ENCODE assay signal across 19 cellular contexts in the genomic region with DNA sequence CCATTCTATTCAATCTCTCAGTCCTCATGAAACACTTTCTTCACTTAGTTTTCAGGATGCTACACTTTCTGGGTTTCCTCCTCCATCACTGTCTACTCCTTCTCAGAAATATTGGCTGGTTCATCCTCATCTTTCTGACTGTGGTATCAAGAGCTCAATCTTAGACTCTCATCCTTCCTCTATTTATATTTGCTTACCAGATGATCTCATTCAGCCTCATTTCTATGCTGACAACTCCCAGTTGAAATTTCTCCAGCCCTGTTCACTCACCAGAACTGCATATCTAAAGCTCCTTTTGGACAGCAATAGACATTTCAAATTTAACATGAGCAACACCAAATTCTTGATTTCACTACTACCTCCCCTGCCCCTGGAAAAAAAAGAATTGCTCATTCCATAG. TPM values are rescaled to one million over a fixed set of nuclear protein-coding genes. Genes with fewer than 3 reads are reported as not detected.
DNase-seq lines count a peak whose midpoint lies in the region.
"Had no signal": no experiment of that assay in that cellular context is flagged by ENCODE, and none has a peak within 500 bp of the region (broad histone marks: within the 10 kb centered on the region; RNA-seq: fewer than 3 reads in every experiment).

No MANE protein-coding gene starts in this region.

- no peak overlapping the region for H4K91ac ChIP-seq in mesenchymal stem cell (ENCODE audit: low read length)

- H3K4me3 ChIP-seq in SJSA1 (no peak overlapping the region), mesenchymal stem cell (ENCODE audit: insufficient read depth in 1 of 2, low read depth in 1 of 2, low read length in 2 of 2) (no peak overlapping the region)
- H3K4me3 ChIP-seq: esophagus squamous epithelium, neural progenitor cell had no signal

- DNase-seq in EH (ENCODE audit: low read depth) (peak; percentile 88), SJSA1 (ENCODE audit: low read depth in 1 of 2, low spot score in 2 of 2) (no peak), dedifferentiated amniotic fluid mesenchymal stem cell (ENCODE audit: extremely low spot score) (peak; percentile 83), mesenchymal stem cell (peak; percentile 37), SHP77 treated with DMSO at 0.1 percent for 48 hours (lab: John Stamatoyannopoulos, UW) (no peak), head of caudate nucleus (no peak), activated gamma-delta T cell treated with Interleukin-2 at 50 U/mL for 16 hours (no peak)
- no peak for DNase-seq in stimulated activated CD4-positive, alpha-beta T cell treated with anti-CD3 and anti-CD28 coated beads, Interleukin-4, amount 100 ng/mL, for 4 hours
- DNase-seq: activated effector memory CD4-positive, alpha-beta T cell treated with anti-CD3 and anti-CD28 coated beads, Interleukin-2, amount 50 U/mL, for 16 hours; anterior cingulate cortex; CD8-positive, alpha-beta T cell; esophagus squamous epithelium; hippocampal formation; NCI-H1694; NCI-H446; retina; SIG-M5; stimulated activated naive CD8-positive, alpha-beta T cell treated with anti-CD3 and anti-CD28 coated beads, Interleukin-15, Interleukin-2, amounts not matched to agents 100 U/mL and 50 U/mL, for 24 hours had no signal

- H3K4ac ChIP-seq in mesenchymal stem cell (ENCODE audit: low read depth in 1 of 2, low read length in 2 of 2) = no peak overlapping the region

- no peak overlapping the region for H4K8ac ChIP-seq in mesenchymal stem cell (ENCODE audit: low read length)

- H3K23ac ChIP-seq in mesenchymal stem cell (ENCODE audit: low read length in 2 of 2) = no peak overlapping the region

- peak overlapping the region; percentile 32 for H3K9ac ChIP-seq in mesenchymal stem cell (ENCODE audit: low read length)
- H3K9ac ChIP-seq: neural progenitor cell had no signal

- H3K4me1 ChIP-seq in SJSA1 (replicated peaks) (peaks cover 39% of the 10 kb centered on the region), mesenchymal stem cell (ENCODE audit: control insufficient read depth, insufficient read depth, low read depth, low read length) (peaks cover 4% of the 10 kb centered on the region)
- H3K4me1 ChIP-seq: esophagus squamous epithelium, neural progenitor cell had no signal

- no peak overlapping the region for H3K14ac ChIP-seq in mesenchymal stem cell (ENCODE audit: low read length in 2 of 2)

- no peak overlapping the region for H2BK12ac ChIP-seq in mesenchymal stem cell (ENCODE audit: low read length in 2 of 2)

- no peak overlapping the region for H2BK120ac ChIP-seq in mesenchymal stem cell (ENCODE audit: low read depth, low read length)

- no peak overlapping the region for H3K4me2 ChIP-seq in mesenchymal stem cell (ENCODE audit: low read length, poor library complexity, severe bottlenecking)
- H3K4me2 ChIP-seq: neural progenitor cell had no signal

- H2BK15ac ChIP-seq in mesenchymal stem cell (ENCODE audit: low read depth, poor library complexity, severe bottlenecking) = no peak overlapping the region

- no peak overlapping the region for H3K18ac ChIP-seq in mesenchymal stem cell (ENCODE audit: low read depth in 1 of 2, low read length in 2 of 2)

- H3K27ac ChIP-seq in SJSA1 (peak overlapping the region; percentile 49), mesenchymal stem cell (ENCODE audit: low read length, poor library complexity, severe bottlenecking) (peak overlapping the region; percentile 99)
- H3K27ac ChIP-seq: esophagus squamous epithelium, neural progenitor cell had no signal

- H3K9me3 ChIP-seq in SJSA1 (replicated peaks) (no peaks in the 10 kb centered on the region), mesenchymal stem cell (ENCODE audit: control insufficient read depth, low read length) (no peaks in the 10 kb centered on the region)
- H3K9me3 ChIP-seq: esophagus squamous epithelium had no signal

- H3K27me3 ChIP-seq in SJSA1 (replicated peaks) (no peaks in the 10 kb centered on the region), mesenchymal stem cell (ENCODE audit: control insufficient read depth in 1 of 2, insufficient read depth in 1 of 2, low read length in 2 of 2) (no peaks in the 10 kb centered on the region)
- H3K27me3 ChIP-seq: esophagus squamous epithelium, neural progenitor cell had no signal

- no peak overlapping the region for H2AFZ ChIP-seq in mesenchymal stem cell (ENCODE audit: low read depth, low read length)
- H2AFZ ChIP-seq: neural progenitor cell had no signal

- H3K36me3 ChIP-seq in SJSA1 = no peaks in the 10 kb centered on the region
- no peaks in the 10 kb centered on the region for H3K36me3 ChIP-seq in mesenchymal stem cell (ENCODE audit: control insufficient read depth in 1 of 2, insufficient read depth in 2 of 2, low read depth in 1 of 2, low read length in 2 of 2)
- H3K36me3 ChIP-seq: esophagus squamous epithelium, neural progenitor cell had no signal

- intact Hi-C loops in head of caudate nucleus (cut with DNase I) = no loop called here

- no peaks in the 10 kb centered on the region for H3K79me1 ChIP-seq in mesenchymal stem cell (replicated peaks; ENCODE audit: low read length, poor library complexity, severe bottlenecking)

- H2BK5ac ChIP-seq in mesenchymal stem cell (ENCODE audit: low read depth, low read length, poor library complexity, severe bottlenecking) = no peak overlapping the region

- no peak overlapping the region for H2AK5ac ChIP-seq in mesenchymal stem cell (ENCODE audit: low read length, severe bottlenecking)

RNA-seq across cellular contexts. Expression of a gene that starts 48.0 kb away (rescaled TPM):
- total RNA-seq in SJSA1 (2014; rRNA removed; shearing (Covaris generic)) = 352 and 372 TPM in 2 replicates
- 170 TPM for polyA plus RNA-seq in mesenchymal stem cell (2013, experiment 1 of 2)
- 151 TPM for polyA plus RNA-seq in mesenchymal stem cell (2013, experiment 2 of 2)

Comparison
In these comparisons a context has a peak if more than half of its experiments do, and no peak if none do; other contexts are left out.
1. DNase-seq: peak in EH (single experiment), dedifferentiated amniotic fluid mesenchymal stem cell (single experiment) and mesenchymal stem cell (single experiment); none in SJSA1 (0 of 2), SHP77 treated with DMSO at 0.1 percent for 48 hours (single experiment), stimulated activated CD4-positive, alpha-beta T cell treated with anti-CD3 and anti-CD28 coated beads, Interleukin-4, amount 100 ng/mL, for 4 hours (0 of 2), head of caudate nucleus (0 of 42) and activated gamma-delta T cell treated with Interleukin-2 at 50 U/mL for 16 hours (single experiment).